Comparison of ENCODE assay signal across 8 cellular contexts in the genomic region with DNA sequence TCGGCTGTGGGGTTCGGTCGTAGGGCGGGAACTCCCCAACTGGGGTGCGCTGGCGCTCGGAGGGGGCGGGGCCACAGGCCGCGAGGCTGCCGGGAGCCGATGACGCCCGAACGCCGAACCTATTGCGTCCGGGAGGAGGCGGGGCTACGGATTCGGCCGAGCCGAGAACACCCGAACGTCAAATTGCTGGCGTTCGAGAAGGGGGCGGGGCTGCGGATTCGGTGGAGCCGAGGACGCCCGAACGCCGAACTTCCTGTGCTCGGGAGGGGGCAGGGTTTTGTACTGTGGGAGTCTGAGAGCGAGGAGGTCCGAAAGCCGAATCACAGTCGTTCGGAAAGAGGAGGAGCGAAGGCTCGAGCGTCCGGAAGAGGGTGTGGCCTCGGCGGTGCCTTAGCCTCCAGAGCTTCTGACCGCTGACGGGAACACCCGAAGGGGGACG. TPM values are rescaled to one million over a fixed set of nuclear protein-coding genes. Genes with fewer than 3 reads are reported as not detected.
DNase-seq lines count a peak whose midpoint lies in the region; ATAC-seq and TF ChIP-seq lines count a peak whose summit lies in the region.

No MANE protein-coding gene starts in this region.

- BruUV-seq in HCT116 (replicated peaks; lab: Mats Ljungman, UMichigan), result no TSS peak

- CTCF ChIA-PET in HCT116 (lab: Charles Lee), result interaction anchor here (0.7 to 2.1 kb wide), 5 partner anchors 17 to 76 kb away, joined by 3 to 22 read pairs (median 5); a partner anchor contains a TSS

- peak overlapping the region; percentile 93 to 95 for H3K27ac Mint-ChIP-seq in natural killer cell treated with Interleukin-12 subunit alpha and Interleukin-12 subunit beta and Interleukin-15 and Interleukin-18, amount 100 ng/mL, for 72 hours

- RAD21 ChIA-PET in HCT116 (lab: Charles Lee; ENCODE audit: low non-redundant PET in 1 of 2, low total read pairs in 2 of 2, uncharacterized antibody in 2 of 2, unreplicated experiment in 2 of 2), result no interaction called here

- H3K9me3 Mint-ChIP-seq in natural killer cell treated with Interleukin-12 subunit alpha and Interleukin-12 subunit beta and Interleukin-15 and Interleukin-18, amount 100 ng/mL, for 72 hours, result no peaks in the 10 kb centered on the region

- H3K27me3 Mint-ChIP-seq in natural killer cell treated with Interleukin-12 subunit alpha and Interleukin-12 subunit beta and Interleukin-15 and Interleukin-18, amount 100 ng/mL, for 72 hours, result no peaks in the 10 kb centered on the region

- H3K27me3 ChIP-seq in HCT116 (ENCODE audit: insufficient read depth, low read length) (no peaks in the 10 kb centered on the region), MM.1S (replicated peaks; ENCODE audit: insufficient read depth, low read length) (no peaks in the 10 kb centered on the region)

- H3K36me3 ChIP-seq in HCT116 (ENCODE audit: control insufficient read depth in 1 of 2, insufficient read depth in 2 of 2, low read length in 2 of 2) (peaks cover 10 to 23% of the 10 kb centered on the region in 2 experiments), MM.1S (replicated peaks; ENCODE audit: insufficient read depth, low read length) (no peaks in the 10 kb centered on the region)

- peaks cover 44% of the 10 kb centered on the region for H3K79me2 ChIP-seq in HCT116 (ENCODE audit: insufficient read depth, low read length)
- H3K79me2 ChIP-seq in MM.1S (ENCODE audit: low read length), result peaks cover 30% of the 10 kb centered on the region

- DNase-seq in EH (ENCODE audit: low read depth) (peak; percentile 100), HCT116 (ENCODE audit: low read depth, low spot score) (peak; percentile 98), MM.1S (peak; percentile 99), SHP77 treated with DMSO at 0.1 percent for 48 hours (lab: John Stamatoyannopoulos, UW) (peak; percentile 92), activated gamma-delta T cell (lab: John Stamatoyannopoulos, UW) (peak; percentile 99), fibroblast of pulmonary artery (ENCODE audit: low read depth) (peak; percentile 100)
- DNase-seq in natural killer cell treated with Interleukin-12 subunit alpha and Interleukin-12 subunit beta and Interleukin-15 and Interleukin-18, amount 100 ng/mL, for 72 hours (ENCODE audit: low spot score), result peak; percentile 100
- peak; percentile 100 for DNase-seq in stimulated activated naive CD4-positive, alpha-beta T cell (lab: John Stamatoyannopoulos, UW)

- H3K9me3 ChIP-seq in HCT116 (ENCODE audit: control insufficient read depth in 1 of 2, insufficient read depth in 1 of 2, low read depth in 1 of 2, low read length in 2 of 2) (no peaks in the 10 kb centered on the region), MM.1S (replicated peaks; ENCODE audit: insufficient read depth, low read length) (no peaks in the 10 kb centered on the region)

- ATAC-seq in HCT116, result peak; percentile 66
- peak; percentile 78 to 83 for ATAC-seq in natural killer cell treated with Interleukin-12 subunit alpha and Interleukin-12 subunit beta and Interleukin-15 and Interleukin-18, amount 100 ng/mL, for 72 hours

- intact Hi-C loops in HCT116 (cut with micrococcal nuclease), result loop anchor here (1.0 kb wide), 1 partner anchor 10 kb away; a partner anchor contains a TSS

- H3K27ac ChIP-seq in HCT116 (ENCODE audit: low read depth, low read length) (peak overlapping the region; percentile 100), MM.1S (ENCODE audit: low read length) (peak overlapping the region; percentile 94)

- H3K4me1 Mint-ChIP-seq in natural killer cell treated with Interleukin-12 subunit alpha and Interleukin-12 subunit beta and Interleukin-15 and Interleukin-18, amount 100 ng/mL, for 72 hours (ENCODE audit: low read depth in 2 of 2), result peaks cover 23 to 30% of the 10 kb centered on the region in 2 donors

- H2AFZ ChIP-seq in HCT116 (ENCODE audit: low read depth, low read length, poor library complexity, severe bottlenecking), result no peak overlapping the region
- H2AFZ ChIP-seq in MM.1S (ENCODE audit: low read length), result peak overlapping the region; percentile 79

- POLR2A ChIA-PET in HCT116 (lab: Charles Lee), result interaction anchor here (0.6 to 7.0 kb wide), 7 partner anchors 11 to 160 kb away, joined by 3 to 126 read pairs (median 9); a partner anchor contains a TSS

- H3K4me1 ChIP-seq in HCT116 (ENCODE audit: control insufficient read depth in 1 of 2, insufficient read depth in 2 of 2, low read length in 2 of 2) (peaks cover 13 to 21% of the 10 kb centered on the region in 2 experiments), MM.1S (ENCODE audit: low read length) (peaks cover 14% of the 10 kb centered on the region)

- H3K36me3 Mint-ChIP-seq in natural killer cell treated with Interleukin-12 subunit alpha and Interleukin-12 subunit beta and Interleukin-15 and Interleukin-18, amount 100 ng/mL, for 72 hours, result no peaks in the 10 kb centered on the region

- H4K20me1 ChIP-seq in HCT116 (ENCODE audit: insufficient read depth) (no peaks in the 10 kb centered on the region), MM.1S (ENCODE audit: insufficient read depth, low read length) (no peaks in the 10 kb centered on the region)

- peak overlapping the region; percentile 99 for H3K4me2 ChIP-seq in HCT116 (ENCODE audit: low read length)
- H3K4me2 ChIP-seq in MM.1S (ENCODE audit: low read depth, low read length), result peak overlapping the region; percentile 96; the same call in 1 of the 2 replicates

- H3K4me3 ChIP-seq in HCT116 (replicated peaks in 1 of 2; ENCODE audit: low read depth in 1 of 2, low read length in 2 of 2) (peak overlapping the region; percentile 80 to 91), MM.1S (ENCODE audit: low read length) (peak overlapping the region; percentile 79), fibroblast of pulmonary artery (replicated peaks; ENCODE audit: low read depth, low read length) (peak overlapping the region; percentile 84)

- H3K4me3 Mint-ChIP-seq in natural killer cell treated with Interleukin-12 subunit alpha and Interleukin-12 subunit beta and Interleukin-15 and Interleukin-18, amount 100 ng/mL, for 72 hours, result peak overlapping the region; percentile 87

- no peak for TF ChIP-seq RAD21 in HCT116 (IDR thresholded peaks at IDR 0.05; ENCODE audit: low read depth)

- TF ChIP-seq CTCF in HCT116 (IDR thresholded peaks at IDR 0.05 in 2 of 3, conservative IDR thresholded peaks at IDR 0.05 in 1 of 3; ENCODE audit: borderline replicate concordance in 1 of 3, insufficient read depth in 1 of 3, low read depth in 2 of 3, low read length in 2 of 3) (no peak), MM.1S (IDR thresholded peaks at IDR 0.05; ENCODE audit: low read length) (no peak), fibroblast of pulmonary artery (IDR thresholded peaks at IDR 0.05; ENCODE audit: low read length, missing control alignments) (no peak)

- peak; percentile 9 for TF ChIP-seq POLR2A in HCT116 (IDR thresholded peaks at IDR 0.05; ENCODE audit: borderline replicate concordance, extremely low read depth, insufficient read depth, insufficient read length)

- peak overlapping the region; percentile 92 for H3K9ac ChIP-seq in HCT116 (ENCODE audit: low read length)
- peak overlapping the region; percentile 92 for H3K9ac ChIP-seq in MM.1S (ENCODE audit: low read length)

- H3K9me2 ChIP-seq in HCT116 (ENCODE audit: insufficient read depth) (no peaks in the 10 kb centered on the region), MM.1S (replicated peaks; ENCODE audit: insufficient read depth, low read length) (no peaks in the 10 kb centered on the region)

- no peaks in the 10 kb centered on the region for H3F3A ChIP-seq in MM.1S (ENCODE audit: insufficient read depth, low read length)

TF ChIP-seq in HCT116, 20 proteins besides CTCF, POLR2A, EP300 and RAD21:
- peak; percentile 28; the same call in 1 of the 2 replicates for TF ChIP-seq SP1 (IDR thresholded peaks at IDR 0.05; ENCODE audit: low read depth)
- no peak; the same call in 1 of the 2 replicates for TF ChIP-seq ELF1 (IDR thresholded peaks at IDR 0.05; ENCODE audit: borderline replicate concordance, low read depth)
- no peak for TF ChIP-seq SRF (IDR thresholded peaks at IDR 0.05; ENCODE audit: low read depth)

RNA-seq across cellular contexts. Expression of a gene that starts 0.6 kb away (rescaled TPM):
- 99.9 TPM for total RNA-seq in HCT116 (2021; ENCODE audit: unreplicated experiment)
- 72.0 and 86.5 TPM in 2 replicates for polyA plus RNA-seq in HCT116 (2012)
- 10 to 100 TPM; 15.5 to 26.2 TPM for total RNA-seq in natural killer cell treated with Interleukin-12 subunit alpha and Interleukin-12 subunit beta and Interleukin-15 and Interleukin-18, amount 100 ng/mL, for 72 hours

RNA-seq across cellular contexts. Expression of a gene that starts 1.1 kb away (rescaled TPM):
- 113 TPM for total RNA-seq in HCT116 (2021; ENCODE audit: unreplicated experiment)
- polyA plus RNA-seq in HCT116 (2012), result 80.1 and 82.8 TPM in 2 replicates
- 10 to 100 TPM; 24.2 to 56.5 TPM for total RNA-seq in natural killer cell treated with Interleukin-12 subunit alpha and Interleukin-12 subunit beta and Interleukin-15 and Interleukin-18, amount 100 ng/mL, for 72 hours

RNA-seq across cellular contexts. Expression of a gene that starts 10.1 kb away (rescaled TPM):
- total RNA-seq in HCT116 (2021; ENCODE audit: unreplicated experiment), result 1,666 TPM
- 2,933 and 3,847 TPM in 2 replicates for polyA plus RNA-seq in HCT116 (2012)
- 1,000 to 10,000 TPM in 1 of 2 donors, 100 to 1,000 TPM in 1; 774 to 1,402 TPM for total RNA-seq in natural killer cell treated with Interleukin-12 subunit alpha and Interleukin-12 subunit beta and Interleukin-15 and Interleukin-18, amount 100 ng/mL, for 72 hours

RNA-seq across cellular contexts. Expression of a gene that starts 17.6 kb away (rescaled TPM):
- 60.3 TPM for total RNA-seq in HCT116 (2021; ENCODE audit: unreplicated experiment)
- 72.2 and 90.5 TPM in 2 replicates for polyA plus RNA-seq in HCT116 (2012)
- 1 to 10 TPM in 1 of 2 donors, not detected in 1; 1.2 TPM for total RNA-seq in natural killer cell treated with Interleukin-12 subunit alpha and Interleukin-12 subunit beta and Interleukin-15 and Interleukin-18, amount 100 ng/mL, for 72 hours

RNA-seq across cellular contexts. Expression of a gene that starts 31.0 kb away (rescaled TPM):
- total RNA-seq in HCT116 (2021; ENCODE audit: unreplicated experiment), result 7.6 TPM
- 6.8 and 8.0 TPM in 2 replicates for polyA plus RNA-seq in HCT116 (2012)
- 1 to 10 TPM; 5.0 to 7.5 TPM for total RNA-seq in natural killer cell treated with Interleukin-12 subunit alpha and Interleukin-12 subunit beta and Interleukin-15 and Interleukin-18, amount 100 ng/mL, for 72 hours

Comparison
In these comparisons a context has a peak if more than half of its experiments do, and no peak if none do; other contexts are left out.
1. Peak in every context shown above with its lines: DNase-seq, ATAC-seq, H3K4me3 ChIP-seq and H3K27ac ChIP-seq.